8 cellular contexts compared by ENCODE assay signal in the genomic region with DNA sequence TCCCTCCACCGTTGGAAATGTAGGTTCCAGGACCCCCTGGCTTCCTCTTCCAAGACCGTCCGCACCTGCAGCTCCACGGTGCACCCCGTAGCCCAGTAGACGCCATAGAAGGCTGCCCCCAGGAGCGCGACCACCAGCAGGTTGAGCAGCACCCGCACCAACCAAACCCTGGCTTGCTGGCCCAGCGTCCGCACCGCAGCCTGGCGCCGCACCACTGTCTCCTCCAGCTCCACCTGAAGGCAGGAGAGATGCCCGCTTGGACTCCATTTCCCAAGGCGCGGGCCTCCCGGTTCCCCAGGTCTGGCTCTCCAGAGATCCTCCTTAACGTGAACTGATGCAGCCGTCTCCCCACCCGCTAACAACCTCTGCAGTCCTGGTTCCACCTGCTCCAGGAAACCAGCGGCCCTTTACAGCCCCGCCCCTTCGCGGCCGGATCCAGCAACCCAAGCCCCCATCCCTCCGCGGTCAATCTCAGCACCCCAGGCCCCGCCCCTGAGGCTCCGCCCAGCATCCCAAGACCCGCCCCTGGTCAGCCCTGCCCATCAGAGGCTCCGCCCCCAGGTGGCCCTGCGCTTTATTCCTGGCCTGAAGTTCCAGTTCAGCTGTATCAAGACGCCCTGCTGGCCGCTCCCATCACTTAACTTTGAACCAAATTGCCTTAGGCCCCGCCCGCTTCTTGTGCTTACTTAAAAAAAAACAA. TPM values are rescaled to one million over a fixed set of nuclear protein-coding genes. Genes with fewer than 3 reads are reported as not detected.
DNase-seq lines count a peak whose midpoint lies in the region; ATAC-seq and TF ChIP-seq lines count a peak whose summit lies in the region.

No MANE protein-coding gene starts in this region.

- no peak for TF ChIP-seq POLR2A in suprapubic skin (IDR thresholded peaks at IDR 0.05)

- H3K4me3 Mint-ChIP-seq in CD14-positive monocyte: peak overlapping the region; percentile 75 to 88

- no peak for TF ChIP-seq EP300 in suprapubic skin (IDR thresholded peaks at IDR 0.05)

- H3K4me3 ChIP-seq in suprapubic skin: no peak overlapping the region

- H3K36me3 Mint-ChIP-seq in CD14-positive monocyte: no peaks in the 10 kb centered on the region

- no peaks in the 10 kb centered on the region for H3K9me3 ChIP-seq in suprapubic skin

- H3K4me1 Mint-ChIP-seq in CD14-positive monocyte: peaks cover 52% of the 10 kb centered on the region

- DNase-seq in CD14-positive monocyte (ENCODE audit: low spot score) (peak; percentile 86), NCI-H526 treated with DMSO at 0.1 percent for 48 hours (lab: John Stamatoyannopoulos, UW) (peak; percentile 41), activated gamma-delta T cell (lab: John Stamatoyannopoulos, UW) (peak; percentile 63), iPS-NIHi11 (ENCODE audit: low spot score) (peak; percentile 82), suprapubic skin (ENCODE audit: low spot score in 2 of 2) (no peak)
- peak; percentile 87 for DNase-seq in stimulated activated CD8-positive, alpha-beta memory T cell treated with anti-CD3 and anti-CD28 coated beads, Interleukin-4, amount 100 ng/mL, for 48 hours

- H3K27me3 Mint-ChIP-seq in CD14-positive monocyte (ENCODE audit: low read depth in 3 of 3): peaks cover 6 to 29% (median 23%) of the 10 kb centered on the region in 3 donors

- H3K27me3 ChIP-seq in suprapubic skin: no peaks in the 10 kb centered on the region

- no peaks in the 10 kb centered on the region for H3K36me3 ChIP-seq in suprapubic skin

- H3K9me3 Mint-ChIP-seq in CD14-positive monocyte: peaks cover 0 to 9% (median 0%) of the 10 kb centered on the region in 7 donors

- no peak for ATAC-seq in HG03432 (IDR thresholded peaks at IDR 0.05; ENCODE audit: unreplicated experiment)
- no peak for ATAC-seq in HG03442 (IDR thresholded peaks at IDR 0.05; ENCODE audit: unreplicated experiment)

- TF ChIP-seq CTCF in CD14-positive monocyte (IDR thresholded peaks at IDR 0.05) (no peak), suprapubic skin (IDR thresholded peaks at IDR 0.05) (no peak)

- intact Hi-C loops in CD14-positive monocyte (cut with micrococcal nuclease): loop anchor here (5.0 kb wide), 2 partner anchors 38 to 68 kb away; a partner anchor contains a TSS

- H3K4me1 ChIP-seq in suprapubic skin: peaks cover 43% of the 10 kb centered on the region

- no peak overlapping the region for H3K27ac ChIP-seq in suprapubic skin

- H3K27ac Mint-ChIP-seq in CD14-positive monocyte: peak overlapping the region in 4 of 7 donors; percentile 12 to 80 (median 70)

- WGBS in suprapubic skin: 12% methylated on average over 34 of the region's 37 CpGs

RNA-seq across cellular contexts. Expression of a gene that starts 5.0 kb away (rescaled TPM):
- 1 to 10 TPM; 4.2 to 5.4 TPM for polyA plus RNA-seq in CD14-positive monocyte
- 1 to 10 TPM; 2.6 to 4.6 (median 4.0) TPM for total RNA-seq in suprapubic skin

RNA-seq across cellular contexts. Expression of a gene that starts 8.4 kb away (rescaled TPM):
- polyA plus RNA-seq in CD14-positive monocyte: 1 to 10 TPM; 1.5 to 2.5 TPM
- total RNA-seq in suprapubic skin: 10 to 100 TPM in 2 of 4 donors, 1 to 10 TPM in 2; 3.4 to 22.8 (median 9.0) TPM

RNA-seq across cellular contexts. Expression of a gene that starts 24.9 kb away (rescaled TPM):
- 100 to 1,000 TPM in 1 of 2 donors, 10 to 100 TPM in 1; 84.0 to 115 TPM for polyA plus RNA-seq in CD14-positive monocyte
- 10 to 100 TPM; 54.7 to 96.5 (median 58.7) TPM for total RNA-seq in suprapubic skin

RNA-seq across cellular contexts. Expression of a gene that starts 26.6 kb away (rescaled TPM):
- polyA plus RNA-seq in CD14-positive monocyte: 100 to 1,000 TPM; 109 to 125 TPM
- 10 to 100 TPM; 42.7 to 76.3 (median 69.1) TPM for total RNA-seq in suprapubic skin

RNA-seq across cellular contexts. Expression of a gene that starts 27.0 kb away (rescaled TPM):
- 1 to 10 TPM; 3.0 to 4.2 TPM for polyA plus RNA-seq in CD14-positive monocyte
- total RNA-seq in suprapubic skin: 10 to 100 TPM; 27.3 to 40.7 (median 35.2) TPM

Comparison
In these comparisons a context has a peak if more than half of its experiments do, and no peak if none do; other contexts are left out.
1. DNase-seq: peak in CD14-positive monocyte (single experiment), NCI-H526 treated with DMSO at 0.1 percent for 48 hours (single experiment), activated gamma-delta T cell (single experiment), iPS-NIHi11 (single experiment) and stimulated activated CD8-positive, alpha-beta memory T cell treated with anti-CD3 and anti-CD28 coated beads, Interleukin-4, amount 100 ng/mL, for 48 hours (single experiment); none in suprapubic skin (0 of 2).